In the genomic region with DNA sequence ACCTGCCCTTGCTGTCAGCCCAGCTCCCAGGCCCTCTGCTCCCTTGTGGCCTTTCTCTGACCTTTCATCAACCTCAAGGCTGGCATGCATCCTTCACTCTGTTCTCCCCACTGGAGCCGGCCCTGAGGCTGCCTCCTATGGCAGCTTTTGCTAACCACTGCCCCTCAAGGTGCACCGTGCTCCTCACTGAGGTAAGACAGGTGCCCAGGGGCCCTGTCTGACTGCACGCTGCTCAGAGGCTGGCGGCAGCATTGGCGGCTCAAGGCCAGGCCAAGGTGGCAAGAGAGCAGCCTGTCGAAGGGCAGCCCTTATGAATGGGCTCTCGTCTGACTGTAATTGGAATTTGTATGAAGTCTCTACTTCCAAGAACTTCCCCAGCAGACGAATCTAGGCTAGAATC, we compare ENCODE assay signal across 8 cellular contexts.
"Had no signal": no experiment of that assay in that cellular context is flagged by ENCODE, and none has a peak within 500 bp of the region (broad histone marks: within the 10 kb centered on the region; RNA-seq: fewer than 3 reads in every experiment).

No MANE protein-coding gene starts in this region.

- H3K4me3 ChIP-seq: GM23248 had no signal

- DNase-seq: GM23248, GOT3, H9, HCEC 1CT, KBM-7 had no signal

- H3K36me3 Mint-ChIP-seq: IgD-negative memory B cell had no signal

- H3K4me3 Mint-ChIP-seq: H9, IgD-negative memory B cell had no signal

- H3K4me1 Mint-ChIP-seq: H9 had no signal

- ATAC-seq: HepG2 had no signal

- H3K27me3 Mint-ChIP-seq: IgD-negative memory B cell had no signal

- H3K27ac Mint-ChIP-seq: H9 had no signal

- H3K27ac ChIP-seq: GM23248, HL-60 had no signal
